In the genomic region with DNA sequence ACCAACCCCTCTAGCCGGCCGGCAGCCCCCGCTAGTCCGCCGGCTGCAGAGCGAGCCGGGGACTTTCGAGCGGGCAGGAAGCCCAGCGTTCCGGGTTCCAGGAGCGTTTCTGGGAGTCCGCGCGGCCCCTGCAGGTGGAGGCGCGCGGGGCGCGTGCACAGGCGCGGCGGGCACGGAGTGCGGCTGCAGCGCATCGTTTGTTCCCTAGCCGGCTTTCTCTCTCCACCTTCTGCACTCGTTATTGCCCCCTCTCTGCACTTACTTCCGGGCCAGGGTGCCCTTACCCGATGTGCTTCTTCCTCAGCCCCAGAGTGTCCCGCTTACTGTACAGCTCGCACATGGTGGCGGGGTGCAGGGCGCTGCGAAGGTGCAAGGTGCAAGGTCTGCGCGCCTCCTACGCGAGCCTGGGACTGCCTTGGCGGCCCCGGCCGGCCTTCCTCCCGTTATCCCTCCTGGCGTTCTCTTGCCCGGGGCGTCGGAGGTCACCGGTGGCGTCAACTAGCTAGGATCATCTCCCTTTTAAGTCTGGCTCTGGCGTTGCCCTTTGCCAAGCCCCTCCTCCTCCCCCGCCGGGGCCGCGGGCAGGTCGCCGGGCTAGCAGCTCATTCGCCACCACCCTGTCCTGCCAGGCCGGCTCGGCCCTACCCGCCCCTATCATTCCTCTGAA, we compare ENCODE assay signal across 8 cellular contexts. TPM values are rescaled to one million over a fixed set of nuclear protein-coding genes. Genes with fewer than 3 reads are reported as not detected.
DNase-seq lines count a peak whose midpoint lies in the region; TF ChIP-seq lines count a peak whose summit lies in the region.

A gene (minus strand): TSS at position 495 of the 667 bp plus-strand sequence. CDS start 155 bp downstream, at position 340.

- intact Hi-C loops in stomach (cut with DNase I; ENCODE audit: low total_unique reads): no loop called here

- H3K9me3 ChIP-seq in endocrine pancreas (ENCODE audit: control insufficient read depth, low read length) (no peaks in the 10 kb centered on the region), mesodermal cell (ENCODE audit: control insufficient read depth, low read length) (no peaks in the 10 kb centered on the region), stomach (no peaks in the 10 kb centered on the region)

- no peaks in the 10 kb centered on the region for H3K4me1 ChIP-seq in ACC112 (ENCODE audit: control insufficient read depth, insufficient read depth, low read length, unreplicated experiment)
- no peaks in the 10 kb centered on the region for H3K4me1 ChIP-seq in endocrine pancreas (ENCODE audit: control insufficient read depth, insufficient read depth, low read length)
- H3K4me1 ChIP-seq in mesodermal cell (ENCODE audit: control insufficient read depth, insufficient read depth, low read length, poor library complexity, severe bottlenecking): peaks cover 6% of the 10 kb centered on the region
- peaks cover 11 to 17% (median 15%) of the 10 kb centered on the region in 4 donors for H3K4me1 ChIP-seq in stomach

- peak within 1 kb of the TSS; percentile 72 for H2AFZ ChIP-seq in ACC112 (ENCODE audit: low read length, unreplicated experiment)

- no peaks in the 10 kb centered on the region for H3K79me2 ChIP-seq in ACC112 (ENCODE audit: control insufficient read depth, insufficient read depth, low read length, unreplicated experiment)

- WGBS in mesodermal cell (ENCODE audit: insufficient coverage in 2 of 2), 2 experiments: 0% methylated on average over 42 to 60 of the region's 61 CpGs
- WGBS in stomach, 5 donors: 1 to 2% (median 1%) methylated on average over 46 to 61 of the region's 61 CpGs

- no peak for TF ChIP-seq POLR2A in stomach (IDR thresholded peaks at IDR 0.05)

- H3K4me3 ChIP-seq in ACC112 (ENCODE audit: low read depth, low read length) (peak within 1 kb of the TSS; percentile 69), H7 (ENCODE audit: insufficient read depth, low read depth, low read length) (peak within 1 kb of the TSS; percentile 53), endocrine pancreas (ENCODE audit: control insufficient read depth, insufficient read depth, low read length) (peak within 1 kb of the TSS; percentile 44), mesodermal cell (ENCODE audit: extremely low read depth, insufficient read depth, low read length, poor library complexity, severe bottlenecking) (peak within 1 kb of the TSS; percentile 48), stomach (peak within 1 kb of the TSS; percentile 49 to 68 (median 52))

- H3K27ac ChIP-seq in ACC112 (ENCODE audit: low read depth, low read length) (no peak within 1 kb of the TSS), mesodermal cell (ENCODE audit: low read depth, low read length, severe bottlenecking) (no peak within 1 kb of the TSS), stomach (peak within 1 kb of the TSS in 3 of 5 donors; percentile 28 to 43 (median 30))

- peak; percentile 89 for DNase-seq in H7
- peak; percentile 6 for DNase-seq in activated CD4-positive, alpha-beta T cell treated with anti-CD3 and anti-CD28 coated beads, Interleukin-2, amount 50 U/mL, for 1 hour
- DNase-seq in stomach: peak; percentile 31
- no peak for DNase-seq in NCI-H1694 treated with DMSO at 0.1 percent for 48 hours (lab: John Stamatoyannopoulos, UW)
- DNase-seq in mesenteric fat pad (ENCODE audit: low spot score): no peak

- no peaks in the 10 kb centered on the region for H3K36me3 ChIP-seq in ACC112 (ENCODE audit: insufficient read depth, low read length)
- H3K36me3 ChIP-seq in H7 (replicated peaks; ENCODE audit: control insufficient read depth, insufficient read depth, low read length): no peaks in the 10 kb centered on the region
- H3K36me3 ChIP-seq in endocrine pancreas (ENCODE audit: control insufficient read depth, insufficient read depth, low read length): no peaks in the 10 kb centered on the region
- no peaks in the 10 kb centered on the region for H3K36me3 ChIP-seq in mesodermal cell (ENCODE audit: control insufficient read depth, insufficient read depth, low read length)
- no peaks in the 10 kb centered on the region for H3K36me3 ChIP-seq in stomach

- peak in 1 of 7 experiments; percentile 6 for TF ChIP-seq CTCF in stomach (IDR thresholded peaks at IDR 0.05)

- H3K27me3 ChIP-seq in ACC112 (ENCODE audit: insufficient read depth, low read length) (peaks cover 57% of the 10 kb centered on the region), H7 (ENCODE audit: control insufficient read depth, insufficient read depth, low read length) (peaks cover 20% of the 10 kb centered on the region), endocrine pancreas (ENCODE audit: control insufficient read depth, insufficient read depth, low read length) (peaks cover 3% of the 10 kb centered on the region), stomach (peaks cover 0 to 48% (median 21%) of the 10 kb centered on the region in 3 donors)

- TF ChIP-seq EP300 in stomach (IDR thresholded peaks at IDR 0.05): no peak

- no peak within 1 kb of the TSS for H3K9ac ChIP-seq in endocrine pancreas (ENCODE audit: control insufficient read depth, insufficient read depth, low read length)

RNA-seq across cellular contexts. Expression of the gene that starts here (rescaled TPM):
- total RNA-seq in H7 (2014; rRNA removed; shearing (Covaris generic)): 1.0 and 2.3 TPM in 2 replicates
- not detected for polyA plus RNA-seq in mesodermal cell (2013, experiment 1 of 2)
- not detected for polyA plus RNA-seq in mesodermal cell (2013, experiment 2 of 2)
- total RNA-seq in stomach: 1 to 10 TPM in 3 of 5 donors, not detected in 2; 2.0 to 8.5 (median 5.4) TPM
- polyA plus RNA-seq in stomach: 10 to 100 TPM in 1 of 3 donors, 1 to 10 TPM in 2; 1.9 to 15.6 (median 4.7) TPM
- total RNA-seq in mesenteric fat pad: not detected

Comparison
In these comparisons a context has a peak if more than half of its experiments do, and no peak if none do; other contexts are left out.
1. H3K27ac ChIP-seq: peak in stomach (3 of 5); none in ACC112 (single experiment) and mesodermal cell (single experiment).
2. DNase-seq: peak in H7 (single experiment), activated CD4-positive, alpha-beta T cell treated with anti-CD3 and anti-CD28 coated beads, Interleukin-2, amount 50 U/mL, for 1 hour (single experiment) and stomach (single experiment); none in NCI-H1694 treated with DMSO at 0.1 percent for 48 hours (single experiment) and mesenteric fat pad (single experiment).
3. Peak in every context shown above with its lines, with median percentiles within 50 percentile points of each other: H3K4me3 ChIP-seq.